Comparison of ENCODE assay signal across 12 cellular contexts in the genomic region with DNA sequence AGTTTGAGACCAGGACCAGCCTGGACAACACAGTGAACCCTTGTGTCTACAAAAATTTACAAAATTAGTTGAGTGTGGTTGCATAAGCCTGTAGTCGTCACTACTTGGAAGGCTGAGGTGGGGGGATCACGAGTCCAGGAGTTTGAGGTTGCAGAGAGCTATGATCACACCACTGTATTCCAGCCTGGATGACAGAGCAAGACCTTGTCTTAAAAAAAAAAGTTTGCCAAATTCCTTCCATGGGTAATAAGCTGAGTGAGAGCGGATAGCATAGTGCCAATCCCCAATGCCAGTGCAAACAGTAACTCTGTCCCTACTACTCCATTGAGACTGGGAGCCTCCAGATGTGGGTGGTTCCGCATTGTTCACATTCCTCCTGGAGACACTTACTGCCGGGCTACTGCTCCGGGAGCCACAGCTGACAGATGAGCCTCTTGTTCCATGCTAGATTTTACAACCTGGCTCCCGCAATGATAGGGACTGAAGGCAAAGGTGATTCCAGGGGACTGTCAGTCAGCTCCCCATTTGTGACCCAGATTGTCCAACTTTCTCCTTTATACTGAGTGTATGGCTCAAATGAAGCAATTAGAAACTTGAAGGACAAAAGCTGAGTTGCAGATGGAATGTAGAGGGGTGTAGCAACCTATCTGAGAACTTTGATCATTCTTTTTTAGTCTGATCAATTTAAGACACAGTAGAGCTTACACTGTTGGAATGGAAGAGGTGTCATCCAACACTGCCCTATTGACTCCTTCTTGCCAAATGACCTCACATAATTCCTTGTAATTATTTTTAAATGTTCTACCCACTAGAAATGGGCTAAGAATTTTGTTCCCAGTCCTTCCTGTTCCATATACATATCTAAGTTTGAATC. TPM values are rescaled to one million over a fixed set of nuclear protein-coding genes. Genes with fewer than 3 reads are reported as not detected.
DNase-seq lines count a peak whose midpoint lies in the region; ATAC-seq and TF ChIP-seq lines count a peak whose summit lies in the region.
"Had no signal": no experiment of that assay in that cellular context is flagged by ENCODE, and none has a peak within 500 bp of the region (broad histone marks: within the 10 kb centered on the region; RNA-seq: fewer than 3 reads in every experiment).

No MANE protein-coding gene starts in this region.

- TF ChIP-seq CTCF in body of pancreas (IDR thresholded peaks at IDR 0.05): no peak
- TF ChIP-seq CTCF in upper lobe of right lung (IDR thresholded peaks at IDR 0.05): no peak

- H3K4me1 ChIP-seq in body of pancreas (peaks cover 7% of the 10 kb centered on the region), upper lobe of right lung (no peaks in the 10 kb centered on the region)
- H3K4me1 ChIP-seq: gastrocnemius medialis had no signal

- H3K4me3 ChIP-seq in body of pancreas: no peak overlapping the region
- no peak overlapping the region for H3K4me3 ChIP-seq in upper lobe of right lung
- H3K4me3 ChIP-seq: gastrocnemius medialis, SK-N-MC had no signal

- no peaks in the 10 kb centered on the region for H3K36me3 ChIP-seq in body of pancreas (replicated peaks in 1 of 2; ENCODE audit: insufficient read depth in 1 of 2, low read depth in 2 of 2)
- no peaks in the 10 kb centered on the region for H3K36me3 ChIP-seq in upper lobe of right lung
- H3K36me3 ChIP-seq: gastrocnemius medialis had no signal

- H3K27ac ChIP-seq in body of pancreas (no peak overlapping the region), upper lobe of right lung (no peak overlapping the region)
- H3K27ac ChIP-seq: gastrocnemius medialis, SK-N-MC had no signal

- intact Hi-C loops in body of pancreas (cut with DNase I) (no loop called here), upper lobe of right lung (cut with DNase I) (no loop called here)

- H3K9me3 ChIP-seq in body of pancreas (no peaks in the 10 kb centered on the region), upper lobe of right lung (no peaks in the 10 kb centered on the region)
- H3K9me3 ChIP-seq: gastrocnemius medialis had no signal

- H3K27me3 ChIP-seq in body of pancreas (no peaks in the 10 kb centered on the region), upper lobe of right lung (no peaks in the 10 kb centered on the region)
- H3K27me3 ChIP-seq: gastrocnemius medialis had no signal

- ATAC-seq in body of pancreas (peak; percentile 52), upper lobe of right lung (peak; percentile 94), HG02852 (IDR thresholded peaks at IDR 0.05; ENCODE audit: unreplicated experiment) (no peak), GM19397 (IDR thresholded peaks at IDR 0.05; ENCODE audit: unreplicated experiment) (no peak)
- ATAC-seq: activated CD8-positive, alpha-beta T cell treated with anti-CD3 and anti-CD28 coated beads, Interleukin-2, amount 10 ng/mL, durations not matched to agents 7 days and 5 days had no signal

- no peak for TF ChIP-seq POLR2A in body of pancreas (IDR thresholded peaks at IDR 0.05)

- peak; percentile 84 for DNase-seq in HS-27A (ENCODE audit: low read depth)
- no peak for DNase-seq in body of pancreas
- DNase-seq in kidney glomerular epithelial cell (lab: John Stamatoyannopoulos, UW): peak; percentile 53
- DNase-seq in upper lobe of right lung: no peak
- DNase-seq in RPMI8226: no peak
- DNase-seq: activated CD8-positive, alpha-beta T cell treated with anti-CD3 and anti-CD28 coated beads, Interleukin-2, amount 10 ng/mL, durations not matched to agents 7 days and 5 days; GDM1; stimulated activated naive CD4-positive, alpha-beta T cell had no signal

- 35 to 53% methylated on average over 7 of the region's 7 CpGs for WGBS in body of pancreas, 2 donors

RNA-seq across cellular contexts. Expression of a gene that starts 13.4 kb away (rescaled TPM):
- total RNA-seq in body of pancreas: 10 to 100 TPM; 10.2 to 11.2 TPM
- 13.2 TPM for total RNA-seq in upper lobe of right lung

Comparison
In these comparisons a context has a peak if more than half of its experiments do, and no peak if none do; other contexts are left out.
1. DNase-seq: peak in HS-27A (single experiment) and kidney glomerular epithelial cell (single experiment); none in body of pancreas (0 of 4), upper lobe of right lung (single experiment) and RPMI8226 (single experiment).
2. ATAC-seq: peak in body of pancreas (single experiment) and upper lobe of right lung (single experiment); none in HG02852 (single experiment) and GM19397 (single experiment).